In genomic region chr6:44074383-44075136, GRCh38 we compare ENCODE assay signal across 1 cellular context.
TF ChIP-seq lines count a peak whose summit lies in the region.

No MANE protein-coding gene starts in this region.

TF ChIP-seq in HepG2, 621 proteins besides CTCF, POLR2A, EP300 and RAD21 (continued from another document and continues in another):
- TF ChIP-seq ZNF740 (CRISPR knock-in tag; IDR thresholded peaks at IDR 0.05) (0 out of 2 replicates have a peak, but pooled peaks have one; percentile 50), FOXP4 (CRISPR knock-in tag; IDR thresholded peaks at IDR 0.05) (no peak; the same call in 1 of the 2 replicates), ZNF124 (CRISPR knock-in tag; IDR thresholded peaks at IDR 0.05) (0 out of 2 replicates have a peak, but pooled peaks have one; percentile 42), ZNF691 (CRISPR knock-in tag; IDR thresholded peaks at IDR 0.05; ENCODE audit: borderline replicate concordance, low read depth) (peak; percentile 27; the same call in 1 of the 2 replicates), TAF1 (CRISPR knock-in tag; IDR thresholded peaks at IDR 0.05) (peak; percentile 31; the same call in 1 of the 2 replicates), KLF6 (CRISPR knock-in tag; IDR thresholded peaks at IDR 0.05) (peak; percentile 57; the same call in 1 of the 2 replicates), ZBTB10 (CRISPR knock-in tag; IDR thresholded peaks at IDR 0.05; ENCODE audit: borderline replicate concordance) (peak; percentile 65; the same call in 1 of the 2 replicates), MIXL1 (CRISPR knock-in tag; IDR thresholded peaks at IDR 0.05) (peak; percentile 42; the same call in 1 of the 2 replicates), RFXAP (CRISPR knock-in tag; IDR thresholded peaks at IDR 0.05; ENCODE audit: borderline replicate concordance) (peak; percentile 90), ZNF414 (CRISPR knock-in tag; IDR thresholded peaks at IDR 0.05) (peak; percentile 43; the same call in 1 of the 2 replicates), STAT6 (CRISPR knock-in tag; IDR thresholded peaks at IDR 0.05; ENCODE audit: borderline replicate concordance) (0 out of 2 replicates have a peak, but pooled peaks have one; percentile 5), ETV6 (CRISPR knock-in tag; conservative IDR thresholded peaks at IDR 0.05) (no peak; the same call in 1 of the 2 replicates), ELF4 (CRISPR knock-in tag; IDR thresholded peaks at IDR 0.05; ENCODE audit: borderline replicate concordance) (peak; percentile 7; the same call in 1 of the 2 replicates), HOXD1 (CRISPR knock-in tag; IDR thresholded peaks at IDR 0.05) (0 out of 2 replicates have a peak, but pooled peaks have one; percentile 56), ZNF33B (CRISPR knock-in tag; IDR thresholded peaks at IDR 0.05) (peak; percentile 1; the same call in 1 of the 2 replicates), GATAD1 (CRISPR knock-in tag; IDR thresholded peaks at IDR 0.05) (peak; percentile 65; the same call in 1 of the 2 replicates), ZNF441 (CRISPR knock-in tag; IDR thresholded peaks at IDR 0.05; ENCODE audit: borderline replicate concordance) (peak; percentile 58; the same call in 1 of the 2 replicates), NONO (IDR thresholded peaks at IDR 0.05) (no peak), NONO (CRISPR knock-in tag; conservative IDR thresholded peaks at IDR 0.05) (no peak; the same call in 1 of the 2 replicates), DRAP1 (CRISPR knock-in tag; IDR thresholded peaks at IDR 0.05) (peak; percentile 85), ZNF251 (CRISPR knock-in tag; IDR thresholded peaks at IDR 0.05) (peak; percentile 11; the same call in 1 of the 2 replicates), MTERF4 (CRISPR knock-in tag; IDR thresholded peaks at IDR 0.05) (peak; percentile 93; the same call in 1 of the 2 replicates), AGO1 (IDR thresholded peaks at IDR 0.05; ENCODE audit: low read depth, low read length, poor library complexity, severe bottlenecking) (peak; percentile 9), ZFP36L1 (CRISPR knock-in tag; IDR thresholded peaks at IDR 0.05) (0 out of 2 replicates have a peak, but pooled peaks have one; percentile 13), NKX3-1 (CRISPR knock-in tag; IDR thresholded peaks at IDR 0.05) (no peak), MEIS2 (CRISPR knock-in tag; IDR thresholded peaks at IDR 0.05) (peak; percentile 86; the same call in 1 of the 2 replicates), ZNF354B (CRISPR knock-in tag; IDR thresholded peaks at IDR 0.05) (peak; percentile 8; the same call in 1 of the 2 replicates), NCOA2 (CRISPR knock-in tag; IDR thresholded peaks at IDR 0.05) (0 out of 2 replicates have a peak, but pooled peaks have one; percentile 47), HINFP (CRISPR knock-in tag; IDR thresholded peaks at IDR 0.05; ENCODE audit: low read depth) (peak; percentile 22; the same call in 1 of the 2 replicates), HDAC2 (CRISPR knock-in tag; IDR thresholded peaks at IDR 0.05) (peak; percentile 76; the same call in 1 of the 2 replicates), ZBTB25 (CRISPR knock-in tag; IDR thresholded peaks at IDR 0.05) (0 out of 2 replicates have a peak, but pooled peaks have one; percentile 55), KDM3A (CRISPR knock-in tag; IDR thresholded peaks at IDR 0.05; ENCODE audit: low read depth) (peak; percentile 69), ZNF281 (CRISPR knock-in tag; IDR thresholded peaks at IDR 0.05; ENCODE audit: borderline replicate concordance) (peak; percentile 18; the same call in 1 of the 2 replicates), SP5 (CRISPR knock-in tag; IDR thresholded peaks at IDR 0.05; ENCODE audit: borderline replicate concordance, low read depth) (0 out of 2 replicates have a peak, but pooled peaks have one; percentile 49), RNF219 (CRISPR knock-in tag; IDR thresholded peaks at IDR 0.05) (no peak)
